Comparison of ENCODE assay signal across 9 cellular contexts in the genomic region with DNA sequence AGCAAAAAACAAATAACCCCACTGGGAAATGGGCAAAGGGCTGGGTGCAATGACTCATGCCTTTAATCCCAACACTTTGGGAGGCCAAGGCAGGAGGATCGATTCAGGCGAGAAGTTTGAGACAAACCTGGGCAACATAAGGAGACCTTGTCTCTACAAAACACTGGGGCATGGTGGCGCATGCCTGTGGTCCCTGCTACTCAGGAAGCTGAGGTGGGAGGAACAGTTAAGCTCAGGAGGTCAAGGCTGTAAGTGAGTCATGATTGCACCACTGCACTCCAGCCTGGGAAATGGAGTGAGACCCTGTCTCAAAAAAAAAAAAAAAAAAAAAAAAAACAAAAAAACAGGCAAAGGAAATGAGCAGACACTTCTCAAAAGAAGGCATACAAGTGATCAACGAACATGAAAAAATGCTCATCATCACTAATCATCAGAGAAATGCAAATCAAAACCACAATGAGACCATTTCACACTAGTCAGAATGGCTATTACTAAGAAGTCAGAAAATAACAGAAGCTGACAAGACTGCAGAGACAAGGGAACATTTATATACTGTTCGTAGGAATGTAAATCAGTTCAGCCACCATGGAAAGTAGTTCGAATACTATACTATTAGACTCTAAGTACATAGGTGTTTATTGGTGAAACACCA. TPM values are rescaled to one million over a fixed set of nuclear protein-coding genes. Genes with fewer than 3 reads are reported as not detected.
DNase-seq lines count a peak whose midpoint lies in the region; ATAC-seq and TF ChIP-seq lines count a peak whose summit lies in the region.
"Had no signal": no experiment of that assay in that cellular context is flagged by ENCODE, and none has a peak within 500 bp of the region (broad histone marks: within the 10 kb centered on the region; RNA-seq: fewer than 3 reads in every experiment).

No MANE protein-coding gene starts in this region.

- TF ChIP-seq CTCF in cardiac fibroblast (IDR thresholded peaks at IDR 0.05; ENCODE audit: low read depth, low read length) (no peak), HFFc6 (IDR thresholded peaks at IDR 0.05) (no peak)

- H3K27me3 Mint-ChIP-seq in HFFc6 (ENCODE audit: insufficient read depth) = peaks cover 19% of the 10 kb centered on the region
- peaks cover 7% of the 10 kb centered on the region for H3K27me3 Mint-ChIP-seq in activated CD8-positive, alpha-beta T cell treated with anti-CD3 and anti-CD28 coated beads, Interleukin-2, amount 10 ng/mL, durations not matched to agents 7 days and 5 days (ENCODE audit: low read depth)

- peak; percentile 86 for ATAC-seq in GM18498 (IDR thresholded peaks at IDR 0.05; ENCODE audit: unreplicated experiment)
- ATAC-seq in GM21576 (IDR thresholded peaks at IDR 0.05; ENCODE audit: unreplicated experiment) = peak; percentile 67
- peak; percentile 66 for ATAC-seq in HG03521 (IDR thresholded peaks at IDR 0.05; ENCODE audit: unreplicated experiment)
- no peak for ATAC-seq in activated CD8-positive, alpha-beta T cell treated with anti-CD3 and anti-CD28 coated beads, Interleukin-2, amount 10 ng/mL, durations not matched to agents 7 days and 5 days

- no peaks in the 10 kb centered on the region for H3K9me3 Mint-ChIP-seq in HFFc6
- H3K9me3 Mint-ChIP-seq in activated CD8-positive, alpha-beta T cell treated with anti-CD3 and anti-CD28 coated beads, Interleukin-2, amount 10 ng/mL, durations not matched to agents 7 days and 5 days (ENCODE audit: insufficient read depth) = no peaks in the 10 kb centered on the region
- H3K9me3 Mint-ChIP-seq: IgD-negative memory B cell had no signal

- POLR2A ChIA-PET in activated CD8-positive, alpha-beta T cell treated with anti-CD3 and anti-CD28 coated beads, Interleukin-2, amount 10 ng/mL, durations not matched to agents 7 days and 5 days (lab: Charles Lee) = no interaction called here

- H3K27ac Mint-ChIP-seq in HFFc6 = no peak overlapping the region
- no peak overlapping the region for H3K27ac Mint-ChIP-seq in activated CD8-positive, alpha-beta T cell treated with anti-CD3 and anti-CD28 coated beads, Interleukin-2, amount 10 ng/mL, durations not matched to agents 7 days and 5 days

- no peaks in the 10 kb centered on the region for H3K36me3 Mint-ChIP-seq in HFFc6 (ENCODE audit: low read depth)
- no peaks in the 10 kb centered on the region for H3K36me3 Mint-ChIP-seq in activated CD8-positive, alpha-beta T cell treated with anti-CD3 and anti-CD28 coated beads, Interleukin-2, amount 10 ng/mL, durations not matched to agents 7 days and 5 days (ENCODE audit: low read depth)
- H3K36me3 Mint-ChIP-seq: IgD-negative memory B cell had no signal

- H3K4me3 ChIP-seq in cardiac fibroblast (replicated peaks in 1 of 2; ENCODE audit: low read depth in 2 of 2, low read length in 2 of 2) = no peak overlapping the region

- CTCF ChIA-PET in activated CD8-positive, alpha-beta T cell treated with anti-CD3 and anti-CD28 coated beads, Interleukin-2, amount 10 ng/mL, durations not matched to agents 7 days and 5 days (lab: Charles Lee) = no interaction called here

- peaks cover 10% of the 10 kb centered on the region for H3K4me1 Mint-ChIP-seq in HFFc6 (ENCODE audit: low read depth)
- no peaks in the 10 kb centered on the region for H3K4me1 Mint-ChIP-seq in activated CD8-positive, alpha-beta T cell treated with anti-CD3 and anti-CD28 coated beads, Interleukin-2, amount 10 ng/mL, durations not matched to agents 7 days and 5 days (ENCODE audit: low read depth)

- no peak overlapping the region for H3K4me3 Mint-ChIP-seq in HFFc6
- H3K4me3 Mint-ChIP-seq in activated CD8-positive, alpha-beta T cell treated with anti-CD3 and anti-CD28 coated beads, Interleukin-2, amount 10 ng/mL, durations not matched to agents 7 days and 5 days = no peak overlapping the region
- H3K4me3 Mint-ChIP-seq: IgD-negative memory B cell had no signal

- peak; percentile 34 to 53 for DNase-seq in cardiac fibroblast (ENCODE audit: low read depth in 2 of 2)
- DNase-seq in NCI-H510A (lab: John Stamatoyannopoulos, UW) = no peak
- no peak for DNase-seq in NCI-H2107 (lab: John Stamatoyannopoulos, UW)
- DNase-seq in HFFc6 = no peak
- no peak for DNase-seq in activated CD8-positive, alpha-beta T cell treated with anti-CD3 and anti-CD28 coated beads, Interleukin-2, amount 10 ng/mL, durations not matched to agents 7 days and 5 days

RNA-seq across cellular contexts. Expression of gene SMCO4, which starts 48.2 kb away (rescaled TPM):
- total RNA-seq in HFFc6 (2021; fragmentation: NEBNext Ultra II Directional; extraction: Animal tissue kit (Norgen Biotek cat#: 25700)) = 10 to 100 TPM in 4 of 6 experiments, 1 to 10 TPM in 2; 8.6 to 13.1 (median 11.0) TPM
- 10 to 100 TPM; 17.7 to 18.0 TPM for total RNA-seq in activated CD8-positive, alpha-beta T cell treated with anti-CD3 and anti-CD28 coated beads, Interleukin-2, amount 10 ng/mL, durations not matched to agents 7 days and 5 days

Comparison
In these comparisons a context has a peak if more than half of its experiments do, and no peak if none do; other contexts are left out.
1. DNase-seq: peak in cardiac fibroblast (2 of 2); none in NCI-H510A (single experiment), NCI-H2107 (single experiment), HFFc6 (single experiment) and activated CD8-positive, alpha-beta T cell treated with anti-CD3 and anti-CD28 coated beads, Interleukin-2, amount 10 ng/mL, durations not matched to agents 7 days and 5 days (single experiment).